5 cellular contexts compared by ENCODE assay signal in the genomic region with DNA sequence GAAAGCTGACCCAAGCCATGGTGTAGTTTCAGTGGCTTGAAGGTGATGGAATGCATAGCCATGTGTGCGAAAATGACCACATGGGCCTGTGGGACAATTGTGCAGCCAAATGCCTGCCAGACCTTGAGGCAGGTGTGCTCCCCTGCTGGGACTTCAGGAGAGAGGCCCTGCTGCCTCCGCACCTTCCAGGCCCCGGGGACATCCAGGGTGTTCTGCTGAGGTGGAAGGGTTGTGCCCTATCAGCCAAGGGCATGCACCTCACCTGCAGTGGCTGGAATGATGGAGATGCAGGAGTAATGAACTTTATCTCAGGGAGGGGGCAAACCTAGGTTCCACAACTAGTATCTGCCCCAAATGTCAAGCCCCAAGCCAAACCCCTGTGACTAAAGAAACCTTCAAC. TPM values are rescaled to one million over a fixed set of nuclear protein-coding genes. Genes with fewer than 3 reads are reported as not detected.
"Had no signal": no experiment of that assay in that cellular context is flagged by ENCODE, and none has a peak within 500 bp of the region (broad histone marks: within the 10 kb centered on the region; RNA-seq: fewer than 3 reads in every experiment).

No MANE protein-coding gene starts in this region.

- DNase-seq: H9, HCEC 1CT had no signal

- H3K27me3 Mint-ChIP-seq: IgD-negative memory B cell had no signal

- H3K4me2 ChIP-seq: GM23338 had no signal

- H3K36me3 Mint-ChIP-seq: IgD-negative memory B cell had no signal

- H2AFZ ChIP-seq: GM23338 had no signal

- H3K9me3 Mint-ChIP-seq: H9 had no signal

- H3K27ac Mint-ChIP-seq: GM23338, H9 had no signal

- H3K4me3 ChIP-seq: GM23338 had no signal

- H3K4me3 Mint-ChIP-seq: GM23338, H9 had no signal

RNA-seq across cellular contexts. Expression of a gene that starts 44.0 kb away (rescaled TPM):
- total RNA-seq: HepG2 had no signal
